Comparison of ENCODE assay signal across 12 cellular contexts in genomic region chr12:16880864-16881285, GRCh38.
DNase-seq lines count a peak whose midpoint lies in the region; ATAC-seq, FAIRE-seq and TF ChIP-seq lines count a peak whose summit lies in the region.
"Had no signal": no experiment of that assay in that cellular context is flagged by ENCODE, and none has a peak within 500 bp of the region (broad histone marks: within the 10 kb centered on the region; RNA-seq: fewer than 3 reads in every experiment).

No MANE protein-coding gene starts in this region.

- H3K27me3 ChIP-seq in Panc1 (ENCODE audit: control insufficient read depth, insufficient read depth, low read length) = no peaks in the 10 kb centered on the region
- no peaks in the 10 kb centered on the region for H3K27me3 ChIP-seq in left lung
- H3K27me3 ChIP-seq in CD4-positive, alpha-beta memory T cell (ENCODE audit: insufficient read depth, low read length) = no peaks in the 10 kb centered on the region

- intact Hi-C loops in Panc1 (cut with micrococcal nuclease; ENCODE audit: unreplicated experiment) = no loop called here
- intact Hi-C loops in left lung (cut with DNase I) = no loop called here
- intact Hi-C loops in CD4-positive, alpha-beta memory T cell (cut with micrococcal nuclease) = no loop called here

- H3K4me1 ChIP-seq in A549 = no peaks in the 10 kb centered on the region
- H3K4me1 ChIP-seq in Panc1 (ENCODE audit: control insufficient read depth, insufficient read depth, low read length) = no peaks in the 10 kb centered on the region
- H3K4me1 ChIP-seq in left lung = no peaks in the 10 kb centered on the region
- H3K4me1 ChIP-seq in CD4-positive, alpha-beta memory T cell (ENCODE audit: insufficient read depth, low read length) = no peaks in the 10 kb centered on the region

- no peak overlapping the region for H3K27ac Mint-ChIP-seq in CD4-positive, alpha-beta memory T cell
- H3K27ac Mint-ChIP-seq: activated naive CD4-positive, alpha-beta T cell treated with anti-CD3 and anti-CD28 coated beads, Interleukin-2, amount 50 U/mL, for 24 hours; stimulated activated naive CD8-positive, alpha-beta T cell treated with anti-CD3 and anti-CD28 coated beads, Interleukin-15, amount 100 ng/mL, for 72 hours had no signal

- no peak for TF ChIP-seq RAD21 in A549 (conservative IDR thresholded peaks at IDR 0.05 in 1 of 2, IDR thresholded peaks at IDR 0.05 in 1 of 2)

- H3K36me3 Mint-ChIP-seq in CD4-positive, alpha-beta memory T cell = no peaks in the 10 kb centered on the region
- H3K36me3 Mint-ChIP-seq: activated naive CD4-positive, alpha-beta T cell treated with anti-CD3 and anti-CD28 coated beads, Interleukin-2, amount 50 U/mL, for 24 hours had no signal

- peak overlapping the region; percentile 73 for H3K4me2 ChIP-seq in A549

- H3K27me3 Mint-ChIP-seq in CD4-positive, alpha-beta memory T cell = no peaks in the 10 kb centered on the region
- H3K27me3 Mint-ChIP-seq: activated naive CD4-positive, alpha-beta T cell treated with anti-CD3 and anti-CD28 coated beads, Interleukin-2, amount 50 U/mL, for 24 hours; stimulated activated naive CD8-positive, alpha-beta T cell treated with anti-CD3 and anti-CD28 coated beads, Interleukin-15, amount 100 ng/mL, for 72 hours had no signal

- in situ Hi-C loops in Panc1 (cut with HindIII; ENCODE audit: low pct_unique_long_range_greater_than_20kb, low sequenced_read_pairs) = no loop called here

- no peak for TF ChIP-seq POLR2A in A549 (IDR thresholded peaks at IDR 0.05; ENCODE audit: low read length)

- no TSS peak for BruUV-seq in Panc1 (replicated peaks; lab: Mats Ljungman, UMichigan)

- DNase-seq in A549 (ENCODE audit: low read depth in 1 of 2, low spot score in 1 of 2) (peak in 1 of 2 experiments; percentile 12), NCI-H146 (lab: John Stamatoyannopoulos, UW) (peak; percentile 97), Panc1 (ENCODE audit: low read depth, low spot score) (no peak), left lung (peak in 1 of 2 donors; percentile 39), Kasumi-1 (lab: John Stamatoyannopoulos, UW) (no peak)
- no peak for DNase-seq in CD4-positive, alpha-beta memory T cell
- DNase-seq: activated CD4-positive, alpha-beta T cell treated with anti-CD3 and anti-CD28 coated beads for 48 hours; stimulated activated naive CD8-positive, alpha-beta T cell treated with anti-CD3 and anti-CD28 coated beads, Interleukin-15, amount 100 ng/mL, for 72 hours had no signal

- no peak for TF ChIP-seq EP300 in A549 (IDR thresholded peaks at IDR 0.05)

- POLR2A ChIA-PET in A549 (lab: Yijun Ruan, JAX) (no interaction called here), Panc1 (lab: Charles Lee) (no interaction called here)
- POLR2A ChIA-PET in CD4-positive, alpha-beta memory T cell (lab: Charles Lee; ENCODE audit: partially characterized antibody) = no interaction called here

- peak; percentile 34 to 68; a peak in 3 of 6 replicates for ATAC-seq in A549
- no peak for ATAC-seq in Panc1
- ATAC-seq in left lung = peak; percentile 82
- no peak for ATAC-seq in HG02678 (IDR thresholded peaks at IDR 0.05; ENCODE audit: unreplicated experiment)
- no peak for ATAC-seq in GM21423 (IDR thresholded peaks at IDR 0.05; ENCODE audit: unreplicated experiment)
- ATAC-seq: HCT116; stimulated activated naive CD8-positive, alpha-beta T cell treated with anti-CD3 and anti-CD28 coated beads, Interleukin-15, amount 100 ng/mL, for 72 hours had no signal

- H3K36me3 ChIP-seq in Panc1 (ENCODE audit: control insufficient read depth, insufficient read depth, low read length) (no peaks in the 10 kb centered on the region), left lung (no peaks in the 10 kb centered on the region)
- H3K36me3 ChIP-seq in CD4-positive, alpha-beta memory T cell (ENCODE audit: insufficient read depth, low read length) = no peaks in the 10 kb centered on the region

- CTCF ChIA-PET in A549 (lab: Yijun Ruan, JAX) = interaction anchor here (1.1 kb wide), 1 partner anchor 57 kb away, joined by 3 read pairs; no protein-coding TSS in a partner anchor
- CTCF ChIA-PET in Panc1 (lab: Charles Lee) = no interaction called here
- CTCF ChIA-PET in CD4-positive, alpha-beta memory T cell (lab: Charles Lee; ENCODE audit: partially characterized antibody) = no interaction called here

- H3K27ac ChIP-seq in A549 (peak overlapping the region; percentile 51 to 62; a peak in 4 of 6 replicates), Panc1 (ENCODE audit: low read length) (no peak overlapping the region), left lung (no peak overlapping the region)
- no peak overlapping the region for H3K27ac ChIP-seq in CD4-positive, alpha-beta memory T cell (ENCODE audit: low read depth, low read length)

- 21% methylated on average over 10 of the region's 10 CpGs for WGBS in A549 (ENCODE audit: missing lambda C conversion rate)

- no peaks in the 10 kb centered on the region for H3K9me3 ChIP-seq in A549
- H3K9me3 ChIP-seq in Panc1 (ENCODE audit: control insufficient read depth, insufficient read depth, low read depth, low read length) = no peaks in the 10 kb centered on the region
- H3K9me3 ChIP-seq in left lung = no peaks in the 10 kb centered on the region
- no peaks in the 10 kb centered on the region for H3K9me3 ChIP-seq in CD4-positive, alpha-beta memory T cell (ENCODE audit: control insufficient read depth in 1 of 2, low read length in 2 of 2)

- no peaks in the 10 kb centered on the region for H3K4me1 Mint-ChIP-seq in CD4-positive, alpha-beta memory T cell
- H3K4me1 Mint-ChIP-seq: activated naive CD4-positive, alpha-beta T cell treated with anti-CD3 and anti-CD28 coated beads, Interleukin-2, amount 50 U/mL, for 24 hours; stimulated activated naive CD8-positive, alpha-beta T cell treated with anti-CD3 and anti-CD28 coated beads, Interleukin-15, amount 100 ng/mL, for 72 hours had no signal

- no peak for FAIRE-seq in A549 (lab: Jason Lieb, UNC)

- H3K4me3 Mint-ChIP-seq in CD4-positive, alpha-beta memory T cell = no peak overlapping the region
- H3K4me3 Mint-ChIP-seq: activated naive CD4-positive, alpha-beta T cell treated with anti-CD3 and anti-CD28 coated beads, Interleukin-2, amount 50 U/mL, for 24 hours; stimulated activated naive CD8-positive, alpha-beta T cell treated with anti-CD3 and anti-CD28 coated beads, Interleukin-15, amount 100 ng/mL, for 72 hours had no signal

- TF ChIP-seq CTCF in A549 (IDR thresholded peaks at IDR 0.05) (no peak), Panc1 (IDR thresholded peaks at IDR 0.05) (no peak), left lung (IDR thresholded peaks at IDR 0.05) (no peak)

- peaks cover 0 to 14% (median 2%) of the 10 kb centered on the region in 8 donors for H3K9me3 Mint-ChIP-seq in CD4-positive, alpha-beta memory T cell

- peak overlapping the region; percentile 32; the same call in 2 of the 3 replicates for H3K4me3 ChIP-seq in A549
- peak overlapping the region; percentile 5 to 23; a peak in 2 of 4 replicates for H3K4me3 ChIP-seq in Panc1 (ENCODE audit: low read depth in 2 of 2, low read length in 2 of 2)
- H3K4me3 ChIP-seq in left lung = peak overlapping the region; percentile 3 to 11
- H3K4me3 ChIP-seq in CD4-positive, alpha-beta memory T cell (ENCODE audit: low read length in 2 of 2) = no peak overlapping the region

TF ChIP-seq in A549, 52 proteins besides CTCF, POLR2A, EP300 and RAD21:
- no peak for TF ChIP-seq REST (IDR thresholded peaks at IDR 0.05)
- TF ChIP-seq, protein P1, sequence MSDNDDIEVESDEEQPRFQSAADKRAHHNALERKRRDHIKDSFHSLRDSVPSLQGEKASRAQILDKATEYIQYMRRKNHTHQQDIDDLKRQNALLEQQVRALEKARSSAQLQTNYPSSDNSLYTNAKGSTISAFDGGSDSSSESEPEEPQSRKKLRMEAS (IDR thresholded peaks at IDR 0.05) = peak; percentile 29; the same call in 1 of the 2 replicates
TF ChIP-seq in A549: peak in this region for 1.

Comparison
In these comparisons a context has a peak if more than half of its experiments do, and no peak if none do; other contexts are left out.
1. ATAC-seq: peak in A549 (2 of 2) and left lung (single experiment); none in Panc1 (single experiment), HG02678 (single experiment) and GM21423 (single experiment).
2. H3K27ac ChIP-seq: peak in A549 (2 of 2); none in Panc1 (single experiment), left lung (0 of 2) and CD4-positive, alpha-beta memory T cell (single experiment).
3. H3K4me3 ChIP-seq: peak in A549 (single experiment), Panc1 (2 of 2) and left lung (2 of 2); none in CD4-positive, alpha-beta memory T cell (0 of 2).